11 cellular contexts compared by ENCODE assay signal in the genomic region with DNA sequence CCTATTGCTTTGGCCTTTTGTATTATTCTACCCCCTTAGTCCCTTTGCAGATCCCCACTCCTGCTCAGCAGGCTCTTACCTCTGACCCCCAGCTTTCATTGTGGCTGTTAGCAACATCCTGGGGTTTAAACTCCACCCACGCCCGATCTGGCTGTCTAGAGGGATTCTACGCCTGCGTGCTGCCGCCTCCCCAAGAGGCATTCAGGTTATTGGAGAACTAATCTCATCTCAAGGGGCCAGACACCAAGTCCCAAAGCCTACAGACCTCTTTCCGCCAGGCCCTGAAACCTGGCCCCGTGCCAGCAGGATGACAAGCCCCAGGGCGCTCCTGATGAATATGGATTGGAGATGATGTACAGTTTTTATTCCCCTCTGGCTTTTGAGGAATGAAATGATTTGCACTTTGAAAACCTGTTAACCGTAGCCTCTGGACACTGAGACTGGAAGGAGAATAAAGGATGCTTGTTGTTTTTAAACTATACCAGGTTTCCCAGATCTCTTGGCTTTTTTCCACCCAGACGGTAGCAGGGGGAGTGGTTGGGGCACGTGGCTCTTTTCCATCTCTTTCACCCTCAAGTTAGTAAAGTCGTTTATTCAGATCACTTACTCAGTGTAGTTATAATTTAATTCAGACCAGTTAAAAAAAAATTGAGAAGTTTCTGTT. TPM values are rescaled to one million over a fixed set of nuclear protein-coding genes. Genes with fewer than 3 reads are reported as not detected.
A peak's percentile ranks its signal among the peaks of the same experiment; 100 is the strongest.
DNase-seq lines count a peak whose midpoint lies in the region; ATAC-seq and TF ChIP-seq lines count a peak whose summit lies in the region.
"Had no signal": no experiment of that assay in that cellular context is flagged by ENCODE, and none has a peak within 500 bp of the region (broad histone marks: within the 10 kb centered on the region; RNA-seq: fewer than 3 reads in every experiment).

No MANE protein-coding gene starts in this region.

- no peaks in the 10 kb centered on the region for H3K27me3 Mint-ChIP-seq in natural killer cell (ENCODE audit: low read depth in 2 of 2)

- no peaks in the 10 kb centered on the region for H3K4me1 Mint-ChIP-seq in natural killer cell

- TF ChIP-seq CTCF in vagina (IDR thresholded peaks at IDR 0.05) (no peak), natural killer cell (IDR thresholded peaks at IDR 0.05) (no peak), mucosa of descending colon (IDR thresholded peaks at IDR 0.05) (no peak)

- H3K36me3 Mint-ChIP-seq in natural killer cell, result peaks cover 22% of the 10 kb centered on the region

- no peak overlapping the region for H3K27ac ChIP-seq in vagina
- H3K27ac ChIP-seq: VCaP had no signal

- H3K4me1 ChIP-seq in vagina (peaks cover 23% of the 10 kb centered on the region), mucosa of descending colon (ENCODE audit: low read depth) (no peaks in the 10 kb centered on the region)

- H3K36me3 ChIP-seq in vagina (peaks cover 0 to 35% of the 10 kb centered on the region in 2 donors), mucosa of descending colon (ENCODE audit: low read depth) (no peaks in the 10 kb centered on the region)

- peak overlapping the region in 1 of 2 donors; percentile 4 for H3K27ac Mint-ChIP-seq in natural killer cell

- TF ChIP-seq POLR2A in vagina (IDR thresholded peaks at IDR 0.05), result no peak

- intact Hi-C loops in vagina (cut with DNase I) (no loop called here), natural killer cell (cut with micrococcal nuclease) (no loop called here), mucosa of descending colon (cut with DNase I, micrococcal nuclease) (no loop called here)

- no peak for ATAC-seq in GM18868 (IDR thresholded peaks at IDR 0.05; ENCODE audit: unreplicated experiment)
- ATAC-seq in natural killer cell, result no peak
- no peak for ATAC-seq in mucosa of descending colon

- H3K4me3 ChIP-seq in vagina, result no peak overlapping the region
- no peak overlapping the region for H3K4me3 ChIP-seq in mucosa of descending colon
- H3K4me3 ChIP-seq: coronary artery, heart right ventricle had no signal

- peak; percentile 79 for DNase-seq in COLO668 (lab: John Stamatoyannopoulos, UW; ENCODE audit: unreplicated experiment)
- DNase-seq in NCI-H1105 (lab: John Stamatoyannopoulos, UW), result peak; percentile 96
- DNase-seq in RPMI7951 (ENCODE audit: low read depth), result peak; percentile 34
- peak; percentile 61 for DNase-seq in inferior parietal cortex (ENCODE audit: extremely low spot score)
- DNase-seq in vagina (ENCODE audit: extremely low spot score in 2 of 2), result no peak
- DNase-seq in natural killer cell, result no peak
- DNase-seq in mucosa of descending colon, result no peak

- no peaks in the 10 kb centered on the region for H3K27me3 ChIP-seq in vagina
- H3K27me3 ChIP-seq: heart right ventricle had no signal

- no peak overlapping the region for H3K4me3 Mint-ChIP-seq in natural killer cell

- H3K9me3 ChIP-seq in vagina (no peaks in the 10 kb centered on the region), mucosa of descending colon (no peaks in the 10 kb centered on the region)
- H3K9me3 ChIP-seq: heart right ventricle had no signal

- H3K9me3 Mint-ChIP-seq in natural killer cell, result no peaks in the 10 kb centered on the region

RNA-seq across cellular contexts. Expression of gene IKBKE, which starts 14.5 kb away (rescaled TPM):
- 8.9 and 9.0 TPM in 2 replicates for total RNA-seq in RPMI7951 (2014; rRNA removed; shearing (Covaris generic))
- 10.1 TPM for total RNA-seq in vagina
- 10 to 100 TPM; 31.6 to 34.6 (median 32.2) TPM for total RNA-seq in natural killer cell
- 10 to 100 TPM in 2 of 3 donors, 1 to 10 TPM in 1; 9.7 to 24.7 (median 16.4) TPM for total RNA-seq in mucosa of descending colon

RNA-seq across cellular contexts. Expression of gene RASSF5, which starts 51.5 kb away (rescaled TPM):
- total RNA-seq in RPMI7951 (2014; rRNA removed; shearing (Covaris generic)), result 0.24 and 0.59 TPM in 2 replicates
- total RNA-seq in vagina, result 28.5 TPM
- total RNA-seq in natural killer cell, result 100 to 1,000 TPM; 231 to 333 (median 279) TPM
- 1 to 10 TPM; 5.3 to 7.6 (median 5.8) TPM for total RNA-seq in mucosa of descending colon

Comparison
In these comparisons a context has a peak if more than half of its experiments do, and no peak if none do; other contexts are left out.
1. DNase-seq: peak in COLO668 (single experiment), NCI-H1105 (single experiment), RPMI7951 (single experiment) and inferior parietal cortex (single experiment); none in vagina (0 of 2), natural killer cell (single experiment) and mucosa of descending colon (0 of 3).